Comparison of ENCODE assay signal across 2 cellular contexts in the genomic region with DNA sequence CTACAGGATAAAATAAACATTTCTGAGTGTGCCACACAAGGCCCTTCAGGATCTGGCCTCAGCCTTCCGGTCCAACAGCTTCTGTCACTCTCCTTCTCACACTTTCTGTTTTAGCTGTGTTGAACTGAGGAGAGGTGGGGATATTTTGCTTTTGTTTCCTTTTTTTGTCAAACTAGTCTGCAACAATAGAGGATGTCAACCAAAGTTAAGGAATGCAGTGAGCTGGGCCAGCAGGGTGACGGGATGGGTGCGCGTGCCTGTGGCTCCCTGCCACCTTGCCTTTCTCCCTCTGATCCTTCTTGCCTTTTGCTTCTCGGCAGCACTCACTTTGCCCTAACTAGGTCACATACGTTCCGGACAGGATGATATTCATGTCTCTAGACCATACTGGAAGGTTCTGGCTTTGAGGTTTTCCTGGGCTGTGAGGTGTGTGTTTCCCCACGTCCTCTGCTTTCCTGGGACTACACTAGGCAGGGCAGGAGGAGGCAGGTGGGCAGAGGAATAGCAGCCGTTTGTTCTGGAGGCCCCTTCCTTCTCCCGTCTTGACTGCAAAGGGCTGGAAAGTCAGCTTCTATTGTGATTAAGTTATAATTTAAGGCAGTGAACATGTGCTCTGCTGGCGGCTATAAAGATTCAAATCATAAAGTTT.
TF ChIP-seq lines count a peak whose summit lies in the region.

No MANE protein-coding gene starts in this region.

TF ChIP-seq in SK-N-SH, 30 proteins besides CTCF, POLR2A, EP300 and RAD21 (continued from another document):
- TF ChIP-seq IRF3 (IDR thresholded peaks at IDR 0.05; ENCODE audit: low read depth, low read length) (no peak), EZH2phosphoT487 (IDR thresholded peaks at IDR 0.05; ENCODE audit: borderline replicate concordance, low read depth) (no peak), SMC3 (IDR thresholded peaks at IDR 0.05; ENCODE audit: low read depth, low read length) (no peak), JUND (IDR thresholded peaks at IDR 0.05) (no peak), NRF1 (IDR thresholded peaks at IDR 0.05; ENCODE audit: low read depth, low read length) (no peak), TEAD4 (IDR thresholded peaks at IDR 0.05; ENCODE audit: borderline replicate concordance, insufficient read depth) (no peak), REST (IDR thresholded peaks at IDR 0.05; ENCODE audit: low read depth, low read length) (no peak), RCOR1 (IDR thresholded peaks at IDR 0.05; ENCODE audit: low read length) (no peak), MEF2A (IDR thresholded peaks at IDR 0.05; ENCODE audit: borderline replicate concordance, low read depth) (no peak), YY1 (IDR thresholded peaks at IDR 0.05; ENCODE audit: low read depth) (no peak), RXRA (IDR thresholded peaks at IDR 0.05; ENCODE audit: borderline replicate concordance, low read depth) (no peak), TCF12 (IDR thresholded peaks at IDR 0.05) (no peak), FOXJ3 (CRISPR knock-in tag; IDR thresholded peaks at IDR 0.05) (no peak), FOXM1 (IDR thresholded peaks at IDR 0.05; ENCODE audit: low read depth) (no peak), NFIC (IDR thresholded peaks at IDR 0.05; ENCODE audit: borderline replicate concordance) (no peak)

TF ChIP-seq in SK-N-SH treated with all-trans-retinoic acid at 6 μM for 48 hours, 23 proteins besides CTCF, POLR2A, EP300 and RAD21 (continued from another document):
- no peak for TF ChIP-seq ZFP3 (CRISPR knock-in tag; IDR thresholded peaks at IDR 0.05)
TF ChIP-seq in SK-N-SH treated with all-trans-retinoic acid at 6 μM for 48 hours: peak in this region for 0.
